In genomic region chr7:64098-64521, GRCh38 we compare ENCODE assay signal across 8 cellular contexts.
DNase-seq lines count a peak whose midpoint lies in the region; ATAC-seq and TF ChIP-seq lines count a peak whose summit lies in the region.

No MANE protein-coding gene starts in this region.

- peaks cover 6% of the 10 kb centered on the region for H3K4me1 ChIP-seq in body of pancreas

- H3K4me3 ChIP-seq in body of pancreas: no peak overlapping the region

- no peak overlapping the region for H3K27ac ChIP-seq in body of pancreas

- TF ChIP-seq POLR2A in body of pancreas (IDR thresholded peaks at IDR 0.05): no peak

- TF ChIP-seq CTCF in body of pancreas (IDR thresholded peaks at IDR 0.05): peak in 6 of 7 experiments; percentile 19 to 57 (median 43)

- peak; percentile 12 for DNase-seq in activated CD4-positive, alpha-beta T cell treated with anti-CD3 and anti-CD28 coated beads for 48 hours
- no peak for DNase-seq in activated CD4-positive, alpha-beta T cell treated with anti-CD3 and anti-CD28 coated beads for 4 hours
- peak; percentile 67 for DNase-seq in NCI-H2227 (lab: John Stamatoyannopoulos, UW; ENCODE audit: unreplicated experiment)
- peak; percentile 59 to 74 (median 65) for DNase-seq in body of pancreas
- DNase-seq in iris pigment epithelial cell (ENCODE audit: low read depth): peak; percentile 70
- DNase-seq in superior temporal gyrus (ENCODE audit: extremely low spot score): peak; percentile 83
- DNase-seq in activated naive CD8-positive, alpha-beta T cell treated with anti-CD3 and anti-CD28 coated beads, Interleukin-2, amount 50 U/mL, for 24 hours: no peak

- H3K4me3 Mint-ChIP-seq in activated naive CD8-positive, alpha-beta T cell treated with anti-CD3 and anti-CD28 coated beads, Interleukin-2, amount 50 U/mL, for 24 hours: no peak overlapping the region

- H3K27me3 Mint-ChIP-seq in activated naive CD8-positive, alpha-beta T cell treated with anti-CD3 and anti-CD28 coated beads, Interleukin-2, amount 50 U/mL, for 24 hours: no peaks in the 10 kb centered on the region

- no peaks in the 10 kb centered on the region for H3K9me3 ChIP-seq in body of pancreas

- H3K9me3 Mint-ChIP-seq in activated naive CD8-positive, alpha-beta T cell treated with anti-CD3 and anti-CD28 coated beads, Interleukin-2, amount 50 U/mL, for 24 hours: no peaks in the 10 kb centered on the region

- intact Hi-C loops in body of pancreas (cut with DNase I): no loop called here

- H3K36me3 Mint-ChIP-seq in activated naive CD8-positive, alpha-beta T cell treated with anti-CD3 and anti-CD28 coated beads, Interleukin-2, amount 50 U/mL, for 24 hours (ENCODE audit: low read depth): no peaks in the 10 kb centered on the region

- ATAC-seq in body of pancreas: peak; percentile 69
- ATAC-seq in GM18867 (IDR thresholded peaks at IDR 0.05; ENCODE audit: unreplicated experiment): no peak
- ATAC-seq in activated naive CD8-positive, alpha-beta T cell treated with anti-CD3 and anti-CD28 coated beads, Interleukin-2, amount 50 U/mL, for 24 hours: no peak

- H3K27me3 ChIP-seq in body of pancreas: no peaks in the 10 kb centered on the region

- no peak overlapping the region for H3K27ac Mint-ChIP-seq in activated naive CD8-positive, alpha-beta T cell treated with anti-CD3 and anti-CD28 coated beads, Interleukin-2, amount 50 U/mL, for 24 hours

- H3K36me3 ChIP-seq in body of pancreas (replicated peaks in 1 of 2; ENCODE audit: insufficient read depth in 1 of 2, low read depth in 2 of 2): no peaks in the 10 kb centered on the region

- H3K4me1 Mint-ChIP-seq in activated naive CD8-positive, alpha-beta T cell treated with anti-CD3 and anti-CD28 coated beads, Interleukin-2, amount 50 U/mL, for 24 hours: no peaks in the 10 kb centered on the region

- 52 to 69% methylated on average over 4 of the region's 4 CpGs for WGBS in body of pancreas, 2 donors

Comparison
In these comparisons a context has a peak if more than half of its experiments do, and no peak if none do; other contexts are left out.
1. DNase-seq: peak in activated CD4-positive, alpha-beta T cell treated with anti-CD3 and anti-CD28 coated beads for 48 hours (single experiment), NCI-H2227 (single experiment), body of pancreas (4 of 4), iris pigment epithelial cell (single experiment) and superior temporal gyrus (single experiment); none in activated CD4-positive, alpha-beta T cell treated with anti-CD3 and anti-CD28 coated beads for 4 hours (0 of 2) and activated naive CD8-positive, alpha-beta T cell treated with anti-CD3 and anti-CD28 coated beads, Interleukin-2, amount 50 U/mL, for 24 hours (single experiment).